9 cellular contexts compared by ENCODE assay signal in the genomic region with DNA sequence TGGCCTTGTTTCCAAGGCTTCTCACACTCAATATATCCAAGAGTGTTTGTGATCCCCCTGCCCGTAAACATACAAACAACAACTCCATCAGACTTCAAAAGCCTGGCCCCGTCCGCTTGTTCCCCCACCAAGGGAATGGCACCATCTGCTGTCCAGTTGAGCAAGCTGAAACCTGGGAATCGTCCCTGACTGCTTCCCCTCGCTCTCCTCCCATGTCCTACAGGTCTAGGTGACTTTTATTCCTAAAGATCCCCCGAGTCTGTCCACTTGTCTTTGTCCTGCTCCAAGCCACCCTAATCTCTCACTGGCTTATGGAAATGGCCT. TPM values are rescaled to one million over a fixed set of nuclear protein-coding genes. Genes with fewer than 3 reads are reported as not detected.
DNase-seq lines count a peak whose midpoint lies in the region; ATAC-seq and TF ChIP-seq lines count a peak whose summit lies in the region.
"Had no signal": no experiment of that assay in that cellular context is flagged by ENCODE, and none has a peak within 500 bp of the region (broad histone marks: within the 10 kb centered on the region; RNA-seq: fewer than 3 reads in every experiment).

No MANE protein-coding gene starts in this region.

- no peak for TF ChIP-seq EP300 in Ishikawa (IDR thresholded peaks at IDR 0.05; ENCODE audit: borderline replicate concordance)

- peaks cover 4% of the 10 kb centered on the region for H3K9me3 Mint-ChIP-seq in chondrocyte (ENCODE audit: low read depth)
- no peaks in the 10 kb centered on the region for H3K9me3 Mint-ChIP-seq in activated CD8-positive, alpha-beta T cell treated with anti-CD3 and anti-CD28 coated beads, Interleukin-2, amount 10 ng/mL, durations not matched to agents 7 days and 5 days (ENCODE audit: insufficient read depth)

- TF ChIP-seq CTCF in chondrocyte (IDR thresholded peaks at IDR 0.05): peak; percentile 84

- H3K4me3 Mint-ChIP-seq in chondrocyte (ENCODE audit: unreplicated experiment): no peak overlapping the region
- H3K4me3 Mint-ChIP-seq in activated CD8-positive, alpha-beta T cell treated with anti-CD3 and anti-CD28 coated beads, Interleukin-2, amount 10 ng/mL, durations not matched to agents 7 days and 5 days: no peak overlapping the region
- H3K4me3 Mint-ChIP-seq: activated T-cell treated with anti-CD3 and anti-CD28 coated beads, Interleukin-2, amount 50 U/mL, for 72 hours had no signal

- POLR2A ChIA-PET in activated CD8-positive, alpha-beta T cell treated with anti-CD3 and anti-CD28 coated beads, Interleukin-2, amount 10 ng/mL, durations not matched to agents 7 days and 5 days (lab: Charles Lee): no interaction called here

- peaks cover 3% of the 10 kb centered on the region for H3K36me3 Mint-ChIP-seq in chondrocyte (ENCODE audit: low read depth)
- no peaks in the 10 kb centered on the region for H3K36me3 Mint-ChIP-seq in activated CD8-positive, alpha-beta T cell treated with anti-CD3 and anti-CD28 coated beads, Interleukin-2, amount 10 ng/mL, durations not matched to agents 7 days and 5 days (ENCODE audit: low read depth)

- peaks cover 4% of the 10 kb centered on the region for H3K27me3 Mint-ChIP-seq in chondrocyte (ENCODE audit: low read depth)
- peaks cover 9% of the 10 kb centered on the region for H3K27me3 Mint-ChIP-seq in activated CD8-positive, alpha-beta T cell treated with anti-CD3 and anti-CD28 coated beads, Interleukin-2, amount 10 ng/mL, durations not matched to agents 7 days and 5 days (ENCODE audit: low read depth)

- H3K4me1 Mint-ChIP-seq in chondrocyte (ENCODE audit: low read depth): peaks cover 23% of the 10 kb centered on the region
- H3K4me1 Mint-ChIP-seq in activated CD8-positive, alpha-beta T cell treated with anti-CD3 and anti-CD28 coated beads, Interleukin-2, amount 10 ng/mL, durations not matched to agents 7 days and 5 days (ENCODE audit: low read depth): no peaks in the 10 kb centered on the region

- CTCF ChIA-PET in activated CD8-positive, alpha-beta T cell treated with anti-CD3 and anti-CD28 coated beads, Interleukin-2, amount 10 ng/mL, durations not matched to agents 7 days and 5 days (lab: Charles Lee): no interaction called here

- ATAC-seq in HG02798 (IDR thresholded peaks at IDR 0.05; ENCODE audit: poor library complexity, unreplicated experiment) (no peak), GM21717 (IDR thresholded peaks at IDR 0.05; ENCODE audit: unreplicated experiment) (no peak), HG02610 (IDR thresholded peaks at IDR 0.05; ENCODE audit: unreplicated experiment) (no peak)
- no peak for ATAC-seq in activated CD8-positive, alpha-beta T cell treated with anti-CD3 and anti-CD28 coated beads, Interleukin-2, amount 10 ng/mL, durations not matched to agents 7 days and 5 days

- peak; percentile 57 for TF ChIP-seq RAD21 in Ishikawa (IDR thresholded peaks at IDR 0.05; ENCODE audit: low read depth)

- H3K27ac Mint-ChIP-seq in chondrocyte (ENCODE audit: unreplicated experiment): no peak overlapping the region
- H3K27ac Mint-ChIP-seq in activated CD8-positive, alpha-beta T cell treated with anti-CD3 and anti-CD28 coated beads, Interleukin-2, amount 10 ng/mL, durations not matched to agents 7 days and 5 days: no peak overlapping the region
- H3K27ac Mint-ChIP-seq: activated T-cell treated with anti-CD3 and anti-CD28 coated beads, Interleukin-2, amount 50 U/mL, for 72 hours had no signal

- DNase-seq in D341Med (ENCODE audit: low spot score): peak; percentile 69
- DNase-seq in chondrocyte (ENCODE audit: low spot score): no peak
- peak; percentile 62 for DNase-seq in myocyte (ENCODE audit: low read depth)
- no peak for DNase-seq in activated CD8-positive, alpha-beta T cell treated with anti-CD3 and anti-CD28 coated beads, Interleukin-2, amount 10 ng/mL, durations not matched to agents 7 days and 5 days

TF ChIP-seq in Ishikawa, 13 proteins besides CTCF, POLR2A, EP300 and RAD21:
- no peak for TF ChIP-seq EGR1 (IDR thresholded peaks at IDR 0.05)
- TF ChIP-seq ZBTB7A (IDR thresholded peaks at IDR 0.05; ENCODE audit: low read depth): no peak
- no peak for TF ChIP-seq TEAD4 (IDR thresholded peaks at IDR 0.05)
- no peak for TF ChIP-seq NFIC (IDR thresholded peaks at IDR 0.05)

RNA-seq across cellular contexts. Expression of gene FAM174B, which starts 27.9 kb away (rescaled TPM):
- total RNA-seq in chondrocyte (11.0 to 24.0 TPM (median 21.9 TPM) in 3 replicates), myocyte (12.5 and 16.4 TPM in 2 replicates)
- polyA plus RNA-seq in myocyte (2012): 13.1 TPM
- total RNA-seq in activated CD8-positive, alpha-beta T cell treated with anti-CD3 and anti-CD28 coated beads, Interleukin-2, amount 10 ng/mL, durations not matched to agents 7 days and 5 days: 1 to 10 TPM; 2.5 to 3.3 TPM

Comparison
In these comparisons a context has a peak if more than half of its experiments do, and no peak if none do; other contexts are left out.
1. DNase-seq: peak in D341Med (single experiment) and myocyte (single experiment); none in chondrocyte (single experiment) and activated CD8-positive, alpha-beta T cell treated with anti-CD3 and anti-CD28 coated beads, Interleukin-2, amount 10 ng/mL, durations not matched to agents 7 days and 5 days (single experiment).